Comparison of ENCODE assay signal across 23 cellular contexts in the genomic region with DNA sequence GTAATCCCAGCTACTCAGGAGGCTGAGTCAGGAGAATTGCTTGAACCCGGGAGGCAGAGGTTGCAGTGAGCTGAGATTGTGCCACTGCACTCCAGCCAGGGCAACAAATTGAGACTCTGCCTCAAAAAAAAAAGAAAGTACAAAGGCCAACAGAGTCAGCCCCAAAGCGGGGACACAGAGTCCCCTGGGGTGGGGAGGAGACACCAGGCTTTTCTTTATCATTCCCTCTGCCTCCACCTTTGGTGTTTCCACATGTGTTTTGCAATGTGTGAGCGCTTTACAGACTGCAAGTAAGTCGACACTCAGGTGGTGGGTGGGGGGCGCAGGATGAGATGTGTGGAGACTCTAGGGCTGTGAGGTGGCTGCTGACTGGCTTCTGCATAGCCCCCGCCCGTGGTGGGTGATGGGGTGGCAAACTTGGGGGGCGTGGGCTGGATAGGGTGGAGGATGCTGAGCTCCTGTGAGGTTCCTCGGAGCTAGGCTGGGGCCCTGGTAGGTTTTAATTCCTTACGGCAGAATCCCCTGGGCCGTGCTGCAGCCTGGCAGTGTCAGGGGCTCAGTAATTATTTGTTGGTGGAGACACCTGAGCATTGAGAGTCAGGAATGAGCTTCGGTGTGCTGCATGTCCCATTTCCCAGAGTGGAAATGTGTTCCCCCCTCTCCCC.
A peak's percentile ranks its signal among the peaks of the same experiment; 100 is the strongest.
DNase-seq lines count a peak whose midpoint lies in the region; ATAC-seq, FAIRE-seq and TF ChIP-seq lines count a peak whose summit lies in the region.
"Had no signal": no experiment of that assay in that cellular context is flagged by ENCODE, and none has a peak within 500 bp of the region (broad histone marks: within the 10 kb centered on the region; RNA-seq: fewer than 3 reads in every experiment).

No MANE protein-coding gene starts in this region.

- no peaks in the 10 kb centered on the region for H3K4me1 Mint-ChIP-seq in nephron progenitor cell

- no peak for TF ChIP-seq POLR2A in HepG2 (IDR thresholded peaks at IDR 0.05; ENCODE audit: insufficient read depth in 1 of 2, low read depth in 2 of 2, low read length in 2 of 2)

- no peak overlapping the region for H3K4me3 Mint-ChIP-seq in nephron progenitor cell
- H3K4me3 Mint-ChIP-seq: H9 had no signal

- H3K9me3 Mint-ChIP-seq in nephron progenitor cell: no peaks in the 10 kb centered on the region
- H3K9me3 Mint-ChIP-seq: H9 had no signal

- POLR2A ChIA-PET in HepG2 (lab: Yijun Ruan, JAX): no interaction called here

- WGBS in HepG2 (ENCODE audit: low lambda C conversion rate): 34% methylated on average over 9 of the region's 12 CpGs

- H3K9me3 ChIP-seq in left ventricle myocardium inferior (replicated peaks) (no peaks in the 10 kb centered on the region), HepG2 (ENCODE audit: low read length) (no peaks in the 10 kb centered on the region)
- H3K9me3 ChIP-seq: BE2C had no signal

- no peak for TF ChIP-seq CTCF in left ventricle myocardium inferior (IDR thresholded peaks at IDR 0.05; ENCODE audit: borderline replicate concordance)
- TF ChIP-seq CTCF in HepG2 (CRISPR knock-in tag; IDR thresholded peaks at IDR 0.05): no peak
- TF ChIP-seq CTCF in nephron progenitor cell (IDR thresholded peaks at IDR 0.05): no peak

- peaks cover 3% of the 10 kb centered on the region for H3K27me3 Mint-ChIP-seq in nephron progenitor cell (ENCODE audit: low read depth, poor library complexity)

- peak; percentile 44 for ATAC-seq in HepG2
- ATAC-seq in GM19328 (IDR thresholded peaks at IDR 0.05; ENCODE audit: unreplicated experiment): no peak

- no peak overlapping the region for H3K27ac Mint-ChIP-seq in nephron progenitor cell

- TF ChIP-seq EP300 in HepG2 (IDR thresholded peaks at IDR 0.05; ENCODE audit: low read depth in 2 of 2, low read length in 2 of 2) (no peak), HepG2 (CRISPR knock-in tag; IDR thresholded peaks at IDR 0.05; ENCODE audit: borderline replicate concordance) (no peak)

- peaks cover 14% of the 10 kb centered on the region for H3K27me3 ChIP-seq in left ventricle myocardium inferior (ENCODE audit: low read depth)
- no peaks in the 10 kb centered on the region for H3K27me3 ChIP-seq in HepG2 (ENCODE audit: control insufficient read depth in 1 of 2, insufficient read depth in 2 of 2, low read length in 2 of 2)
- H3K27me3 ChIP-seq: BE2C had no signal

- H3K4me1 ChIP-seq in left ventricle myocardium inferior (no peaks in the 10 kb centered on the region), HepG2 (ENCODE audit: insufficient read depth, low read length) (peaks cover 32% of the 10 kb centered on the region)

- H3K4me2 ChIP-seq in HepG2 (ENCODE audit: low read depth, low read length): peak overlapping the region; percentile 34

- H3K27ac ChIP-seq in left ventricle myocardium inferior (replicated peaks): no peak overlapping the region
- H3K27ac ChIP-seq in HepG2 (ENCODE audit: extremely low read length, insufficient read depth, low read length): peak overlapping the region; percentile 52

- H3K9ac ChIP-seq in HepG2 (ENCODE audit: insufficient read depth, low read depth, low read length): no peak overlapping the region

- peaks cover 17% of the 10 kb centered on the region for H4K20me1 ChIP-seq in HepG2 (ENCODE audit: insufficient read depth, low read length)

- CTCF ChIA-PET in HepG2 (lab: Yijun Ruan, JAX; ENCODE audit: low intra/inter-chr PET ratio, low total read pairs): no interaction called here

- in situ Hi-C loops in HepG2 (cut with HindIII; ENCODE audit: extremely low pct_ligation_motif_present, low pct_unique_long_range_greater_than_20kb): no loop called here

- no peak for TF ChIP-seq RAD21 in HepG2 (CRISPR knock-in tag; IDR thresholded peaks at IDR 0.05)

- H3K4me3 ChIP-seq in left ventricle myocardium inferior: no peak overlapping the region
- H3K4me3 ChIP-seq in HepG2 (replicated peaks in 1 of 3; ENCODE audit: insufficient read depth in 1 of 3, low read depth in 2 of 3, low read length in 3 of 3): no peak overlapping the region

- no peak overlapping the region for H2AFZ ChIP-seq in HepG2 (ENCODE audit: low read length)

- intact Hi-C loops in cardiac septum (cut with DNase I): no loop called here
- intact Hi-C loops in left ventricle myocardium inferior (cut with micrococcal nuclease): no loop called here
- intact Hi-C loops in HepG2 (cut with micrococcal nuclease; ENCODE audit: unreplicated experiment): no loop called here
- intact Hi-C loops in posterior vena cava (cut with DNase I): no loop called here

- H3K36me3 ChIP-seq in left ventricle myocardium inferior: no peaks in the 10 kb centered on the region
- H3K36me3 ChIP-seq in HepG2 (replicated peaks in 1 of 2; ENCODE audit: control insufficient read depth in 1 of 2, insufficient read depth in 2 of 2, low read length in 2 of 2): no peaks in the 10 kb centered on the region
- H3K36me3 ChIP-seq: BE2C had no signal

- no peaks in the 10 kb centered on the region for H3K79me2 ChIP-seq in HepG2 (ENCODE audit: insufficient read depth, low read length)

- BruUV-seq in HepG2 (replicated peaks; lab: Mats Ljungman, UMichigan): no TSS peak

- peak; percentile 12 for FAIRE-seq in HepG2 (lab: Jason Lieb, UNC)
- FAIRE-seq: GM12892 had no signal

- DNase-seq in cardiac septum (ENCODE audit: low spot score) (peak; percentile 33), left ventricle myocardium inferior (no peak), HepG2 (ENCODE audit: low spot score) (peak; percentile 36), posterior vena cava (ENCODE audit: low spot score) (peak; percentile 60), activated gamma-delta T cell (lab: John Stamatoyannopoulos, UW) (no peak), nephron progenitor cell (no peak)
- DNase-seq: 8988T, ACHN, BE2C, DMS153, DND-41, KBM-7, MM.1S, NCI-H1694, NCI-H2029 treated with DMSO at 0.1 percent for 48 hours, NCI-H2227 treated with DMSO at 0.1 percent for 48 hours, NCI-H510A, NCI-H69, RPMI8226, SHP77 had no signal

- no peaks in the 10 kb centered on the region for H3K36me3 Mint-ChIP-seq in nephron progenitor cell (ENCODE audit: low read depth)

TF ChIP-seq in HepG2, 621 proteins besides CTCF, POLR2A, EP300 and RAD21:
- TF ChIP-seq CEBPB (IDR thresholded peaks at IDR 0.05; ENCODE audit: borderline replicate concordance, low read depth, low read length): peak; percentile 22; the same call in 1 of the 2 replicates
- no peak for TF ChIP-seq ASH2L (IDR thresholded peaks at IDR 0.05; ENCODE audit: insufficient read length, low read depth, low read length)
- peak; percentile 23; the same call in 1 of the 2 replicates for TF ChIP-seq HNF4G (IDR thresholded peaks at IDR 0.05; ENCODE audit: borderline replicate concordance, low read depth, low read length)
- no peak for TF ChIP-seq HNF4G (CRISPR knock-in tag; IDR thresholded peaks at IDR 0.05; ENCODE audit: borderline replicate concordance, low read depth)
- TF ChIP-seq, protein P1, sequence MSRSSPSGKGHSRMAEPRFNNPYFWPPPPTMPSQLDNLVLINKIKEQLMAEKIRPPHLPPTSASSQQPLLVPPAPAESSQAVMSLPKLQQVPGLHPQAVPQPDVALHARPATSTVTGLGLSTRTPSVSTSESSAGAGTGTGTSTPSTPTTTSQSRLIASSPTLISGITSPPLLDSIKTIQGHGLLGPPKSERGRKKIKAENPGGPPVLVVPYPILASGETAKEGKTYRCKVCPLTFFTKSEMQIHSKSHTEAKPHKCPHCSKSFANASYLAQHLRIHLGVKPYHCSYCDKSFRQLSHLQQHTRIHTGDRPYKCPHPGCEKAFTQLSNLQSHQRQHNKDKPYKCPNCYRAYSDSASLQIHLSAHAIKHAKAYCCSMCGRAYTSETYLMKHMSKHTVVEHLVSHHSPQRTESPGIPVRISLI (CRISPR knock-in tag; IDR thresholded peaks at IDR 0.05; ENCODE audit: borderline replicate concordance): peak; percentile 74; the same call in 1 of the 2 replicates
- 0 out of 2 replicates have a peak, but pooled peaks have one; percentile 0 for TF ChIP-seq ZBTB7B (CRISPR knock-in tag; IDR thresholded peaks at IDR 0.05)
- no peak for TF ChIP-seq TAF15 (IDR thresholded peaks at IDR 0.05; ENCODE audit: low read depth, low read length, poor library complexity, severe bottlenecking)
- peak; percentile 28; the same call in 1 of the 2 replicates for TF ChIP-seq NCOR1 (IDR thresholded peaks at IDR 0.05; ENCODE audit: borderline replicate concordance, low read length)
- TF ChIP-seq, protein P2, sequence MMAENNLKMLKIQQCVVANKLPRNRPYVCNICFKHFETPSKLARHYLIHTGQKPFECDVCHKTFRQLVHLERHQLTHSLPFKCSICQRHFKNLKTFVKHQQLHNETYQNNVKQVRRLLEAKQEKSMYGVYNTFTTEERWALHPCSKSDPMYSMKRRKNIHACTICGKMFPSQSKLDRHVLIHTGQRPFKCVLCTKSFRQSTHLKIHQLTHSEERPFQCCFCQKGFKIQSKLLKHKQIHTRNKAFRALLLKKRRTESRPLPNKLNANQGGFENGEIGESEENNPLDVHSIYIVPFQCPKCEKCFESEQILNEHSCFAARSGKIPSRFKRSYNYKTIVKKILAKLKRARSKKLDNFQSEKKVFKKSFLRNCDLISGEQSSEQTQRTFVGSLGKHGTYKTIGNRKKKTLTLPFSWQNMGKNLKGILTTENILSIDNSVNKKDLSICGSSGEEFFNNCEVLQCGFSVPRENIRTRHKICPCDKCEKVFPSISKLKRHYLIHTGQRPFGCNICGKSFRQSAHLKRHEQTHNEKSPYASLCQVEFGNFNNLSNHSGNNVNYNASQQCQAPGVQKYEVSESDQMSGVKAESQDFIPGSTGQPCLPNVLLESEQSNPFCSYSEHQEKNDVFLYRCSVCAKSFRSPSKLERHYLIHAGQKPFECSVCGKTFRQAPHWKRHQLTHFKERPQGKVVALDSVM (CRISPR knock-in tag; IDR thresholded peaks at IDR 0.05): 0 out of 2 replicates have a peak, but pooled peaks have one; percentile 1
- TF ChIP-seq GFI1 (CRISPR knock-in tag; IDR thresholded peaks at IDR 0.05; ENCODE audit: borderline replicate concordance): 0 out of 2 replicates have a peak, but pooled peaks have one; percentile 30
TF ChIP-seq in HepG2: peak in this region for 7.

Comparison
In these comparisons a context has a peak if more than half of its experiments do, and no peak if none do; other contexts are left out.
1. DNase-seq: peak in cardiac septum (single experiment), HepG2 (single experiment) and posterior vena cava (single experiment); none in left ventricle myocardium inferior (single experiment), activated gamma-delta T cell (single experiment) and nephron progenitor cell (single experiment).